10 cellular contexts compared by ENCODE assay signal in the genomic region with DNA sequence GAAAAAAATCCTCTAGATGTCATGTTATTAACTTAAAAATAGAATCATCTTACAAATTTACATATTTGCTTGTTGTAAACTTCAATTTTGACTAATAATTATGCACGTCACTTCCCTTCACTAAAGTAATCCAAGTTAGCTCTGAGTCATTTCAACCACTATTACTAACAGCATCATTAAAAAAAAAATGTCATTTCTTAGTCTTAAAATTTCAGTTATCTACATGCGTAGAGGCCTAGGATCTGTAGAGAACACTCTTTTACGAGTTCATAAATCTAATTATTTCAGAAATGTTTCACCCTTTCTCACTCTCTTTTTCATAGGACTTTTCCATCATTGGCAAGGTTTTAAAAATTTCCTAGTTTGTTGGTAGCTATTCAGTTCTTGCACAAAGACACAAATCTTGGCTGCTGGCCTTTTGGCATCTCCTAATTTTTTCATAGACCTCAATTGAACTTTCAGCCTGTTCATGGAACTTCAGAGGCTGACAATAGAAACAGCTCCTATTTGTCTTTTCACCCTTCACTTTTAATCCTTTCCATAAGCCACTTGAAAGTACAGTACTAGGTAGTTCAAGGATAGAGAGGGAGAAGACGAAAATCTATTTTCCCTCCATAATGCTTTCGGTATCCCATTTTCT.
DNase-seq lines count a peak whose midpoint lies in the region; ATAC-seq and TF ChIP-seq lines count a peak whose summit lies in the region.
"Had no signal": no experiment of that assay in that cellular context is flagged by ENCODE, and none has a peak within 500 bp of the region (broad histone marks: within the 10 kb centered on the region; RNA-seq: fewer than 3 reads in every experiment).

No MANE protein-coding gene starts in this region.

- intact Hi-C loops in adrenal gland (cut with DNase I): loop anchor here (5.0 to 10.0 kb wide), 2 partner anchors 155 to 158 kb away; no protein-coding TSS in a partner anchor
- intact Hi-C loops in CD4-positive, alpha-beta memory T cell (cut with micrococcal nuclease): loop anchor here (1.0 to 2.0 kb wide), 2 partner anchors 61 to 160 kb away; a partner anchor contains a TSS

- H3K27me3 ChIP-seq in adrenal gland: no peaks in the 10 kb centered on the region
- no peaks in the 10 kb centered on the region for H3K27me3 ChIP-seq in gastroesophageal sphincter
- H3K27me3 ChIP-seq in skeletal muscle satellite cell (ENCODE audit: control insufficient read depth, insufficient read depth, low read length): no peaks in the 10 kb centered on the region
- no peaks in the 10 kb centered on the region for H3K27me3 ChIP-seq in CD4-positive, alpha-beta memory T cell (ENCODE audit: insufficient read depth, low read length)

- H3K27ac ChIP-seq in adrenal gland (peak overlapping the region in 4 of 5 donors; percentile 17 to 48 (median 32)), gastroesophageal sphincter (peak overlapping the region; percentile 61 to 77 (median 68))
- H3K27ac ChIP-seq in CD4-positive, alpha-beta memory T cell (ENCODE audit: low read depth, low read length): no peak overlapping the region

- POLR2A ChIA-PET in CD4-positive, alpha-beta memory T cell (lab: Charles Lee; ENCODE audit: partially characterized antibody): interaction anchor here (0.7 kb wide), 1 partner anchor 165 kb away, joined by 3 read pairs; no protein-coding TSS in a partner anchor

- ATAC-seq in gastroesophageal sphincter (peak; percentile 75), GM21717 (IDR thresholded peaks at IDR 0.05; ENCODE audit: unreplicated experiment) (no peak)

- TF ChIP-seq POLR2A in adrenal gland (IDR thresholded peaks at IDR 0.05) (no peak), gastroesophageal sphincter (IDR thresholded peaks at IDR 0.05) (no peak)

- no peak overlapping the region for H3K4me3 ChIP-seq in adrenal gland
- no peak overlapping the region for H3K4me3 ChIP-seq in gastroesophageal sphincter
- peak overlapping the region; percentile 28 for H3K4me3 ChIP-seq in skeletal muscle satellite cell (ENCODE audit: low read length)
- H3K4me3 ChIP-seq in CD4-positive, alpha-beta memory T cell (ENCODE audit: low read length in 2 of 2): no peak overlapping the region

- no peak for TF ChIP-seq CTCF in adrenal gland (IDR thresholded peaks at IDR 0.05)
- no peak for TF ChIP-seq CTCF in gastroesophageal sphincter (IDR thresholded peaks at IDR 0.05)

- peaks cover 0 to 2% (median 0%) of the 10 kb centered on the region in 4 donors for H3K4me1 Mint-ChIP-seq in CD4-positive, alpha-beta memory T cell

- H3K27me3 Mint-ChIP-seq in CD4-positive, alpha-beta memory T cell: peaks cover 0 to 3% of the 10 kb centered on the region in 2 donors

- 33 to 43% (median 41%) methylated on average over 5 of the region's 5 CpGs for WGBS in adrenal gland, 4 donors
- 4 to 19% methylated on average over 5 of the region's 5 CpGs for WGBS in gastroesophageal sphincter (ENCODE audit: low coverage in 1 of 2), 2 donors

- CTCF ChIA-PET in CD4-positive, alpha-beta memory T cell (lab: Charles Lee; ENCODE audit: partially characterized antibody): interaction anchor here (0.9 to 2.9 kb wide), 7 partner anchors 8 to 195 kb away, joined by 3 to 57 read pairs (median 4); no protein-coding TSS in a partner anchor

- H3K4me1 ChIP-seq in adrenal gland (replicated peaks in 1 of 2) (peaks cover 0 to 9% of the 10 kb centered on the region in 2 donors), gastroesophageal sphincter (peaks cover 8 to 34% (median 12%) of the 10 kb centered on the region in 3 donors), skeletal muscle satellite cell (ENCODE audit: control insufficient read depth, insufficient read depth, low read length) (peaks cover 21% of the 10 kb centered on the region)
- no peaks in the 10 kb centered on the region for H3K4me1 ChIP-seq in CD4-positive, alpha-beta memory T cell (ENCODE audit: insufficient read depth, low read length)

- H3K9me3 Mint-ChIP-seq in CD4-positive, alpha-beta memory T cell: no peaks in the 10 kb centered on the region

- H3K27ac Mint-ChIP-seq in CD4-positive, alpha-beta memory T cell: no peak overlapping the region

- H3K9me3 ChIP-seq in adrenal gland (replicated peaks in 1 of 3) (no peaks in the 10 kb centered on the region), gastroesophageal sphincter (no peaks in the 10 kb centered on the region), skeletal muscle satellite cell (replicated peaks; ENCODE audit: low read length) (no peaks in the 10 kb centered on the region)
- no peaks in the 10 kb centered on the region for H3K9me3 ChIP-seq in CD4-positive, alpha-beta memory T cell (ENCODE audit: control insufficient read depth in 1 of 2, low read length in 2 of 2)

- TF ChIP-seq EP300 in gastroesophageal sphincter (IDR thresholded peaks at IDR 0.05): no peak

- H3K9ac ChIP-seq in skeletal muscle satellite cell (ENCODE audit: low read depth, low read length): peak overlapping the region; percentile 61

- no peaks in the 10 kb centered on the region for H3K36me3 Mint-ChIP-seq in CD4-positive, alpha-beta memory T cell

- DNase-seq in GM03348 (ENCODE audit: low spot score): peak; percentile 36
- peak in 6 of 7 donors; percentile 25 to 68 (median 40) for DNase-seq in adrenal gland
- DNase-seq in SHP77 (lab: John Stamatoyannopoulos, UW): no peak
- DNase-seq in activated T-cell treated with anti-CD3 and anti-CD28 coated beads, Interleukin-2, amount 50 U/mL, for 1 hour: no peak
- DNase-seq in CD4-positive, alpha-beta memory T cell: no peak
- DNase-seq: activated gamma-delta T cell, H7 had no signal

- H3K36me3 ChIP-seq in adrenal gland (replicated peaks in 1 of 2) (no peaks in the 10 kb centered on the region), gastroesophageal sphincter (no peaks in the 10 kb centered on the region), skeletal muscle satellite cell (ENCODE audit: insufficient read depth, low read length) (no peaks in the 10 kb centered on the region)
- H3K36me3 ChIP-seq in CD4-positive, alpha-beta memory T cell (ENCODE audit: insufficient read depth, low read length): no peaks in the 10 kb centered on the region

- H3K4me3 Mint-ChIP-seq in CD4-positive, alpha-beta memory T cell: no peak overlapping the region

- peak overlapping the region; percentile 57 for H3K4me2 ChIP-seq in skeletal muscle satellite cell (ENCODE audit: low read length)

Comparison
In these comparisons a context has a peak if more than half of its experiments do, and no peak if none do; other contexts are left out.
1. DNase-seq: peak in GM03348 (single experiment) and adrenal gland (6 of 7); none in SHP77 (0 of 2), activated T-cell treated with anti-CD3 and anti-CD28 coated beads, Interleukin-2, amount 50 U/mL, for 1 hour (single experiment) and CD4-positive, alpha-beta memory T cell (0 of 5).